ENCODE assay signal across 19 cellular contexts in genomic region chrX:98338544-98338943, GRCh38.
DNase-seq lines count a peak whose midpoint lies in the region; ATAC-seq, FAIRE-seq and TF ChIP-seq lines count a peak whose summit lies in the region.
"Had no signal": no experiment of that assay in that cellular context is flagged by ENCODE, and none has a peak within 500 bp of the region (broad histone marks: within the 10 kb centered on the region; RNA-seq: fewer than 3 reads in every experiment).

No MANE protein-coding gene starts in this region.

- H3K9me3 ChIP-seq in astrocyte (ENCODE audit: insufficient read depth, low read depth, low read length): no peaks in the 10 kb centered on the region
- peaks cover 12% of the 10 kb centered on the region for H3K9me3 ChIP-seq in smooth muscle cell (replicated peaks; ENCODE audit: low read depth)

- H3K79me2 ChIP-seq in astrocyte (ENCODE audit: insufficient read depth, low read length) (no peaks in the 10 kb centered on the region), smooth muscle cell (ENCODE audit: low read depth) (no peaks in the 10 kb centered on the region), GM23338 (replicated peaks; ENCODE audit: insufficient read depth) (no peaks in the 10 kb centered on the region)

- no peaks in the 10 kb centered on the region for H3K9me2 ChIP-seq in GM23338 (ENCODE audit: insufficient read depth)

- H3K4me1 Mint-ChIP-seq in HFFc6 (ENCODE audit: low read depth) (peaks cover 23% of the 10 kb centered on the region), astrocyte (ENCODE audit: low read depth, unreplicated experiment) (peaks cover 4% of the 10 kb centered on the region), GM23338 (no peaks in the 10 kb centered on the region)
- H3K4me1 Mint-ChIP-seq: CD4-positive, CD25-positive, alpha-beta regulatory T cell; H9 had no signal

- H3K36me3 ChIP-seq in astrocyte (ENCODE audit: insufficient read depth, low read length): no peaks in the 10 kb centered on the region
- peaks cover 10% of the 10 kb centered on the region for H3K36me3 ChIP-seq in smooth muscle cell (ENCODE audit: low read depth)
- no peaks in the 10 kb centered on the region for H3K36me3 ChIP-seq in GM23338 (ENCODE audit: insufficient read depth)
- H3K36me3 ChIP-seq: BLaER1 treated with 17β-estradiol and CSF1 and Interleukin-3, amounts not matched to agents 10 nM and 100 nM had no signal

- H3K36me3 Mint-ChIP-seq in HFFc6 (ENCODE audit: low read depth): peaks cover 9% of the 10 kb centered on the region
- H3K36me3 Mint-ChIP-seq in astrocyte (ENCODE audit: low read depth, unreplicated experiment): no peaks in the 10 kb centered on the region
- peaks cover 3% of the 10 kb centered on the region; the same call in 2 of the 3 replicates for H3K36me3 Mint-ChIP-seq in GM23338 (ENCODE audit: low read depth)
- H3K36me3 Mint-ChIP-seq: CD4-positive, CD25-positive, alpha-beta regulatory T cell had no signal

- no peak for TF ChIP-seq CTCF in HFFc6 (IDR thresholded peaks at IDR 0.05)
- TF ChIP-seq CTCF in astrocyte (IDR thresholded peaks at IDR 0.05; ENCODE audit: insufficient read depth, low read depth, low read length): no peak
- TF ChIP-seq CTCF in smooth muscle cell (IDR thresholded peaks at IDR 0.05; ENCODE audit: borderline replicate concordance, insufficient read depth, poor library complexity, severe bottlenecking): no peak
- TF ChIP-seq CTCF in GM23338 (conservative IDR thresholded peaks at IDR 0.05; ENCODE audit: low read depth in 2 of 2): no peak

- peaks cover 10% of the 10 kb centered on the region; the same call in 1 of the 2 replicates for H3K9me3 Mint-ChIP-seq in HFFc6
- peaks cover 4% of the 10 kb centered on the region for H3K9me3 Mint-ChIP-seq in astrocyte (ENCODE audit: unreplicated experiment)
- H3K9me3 Mint-ChIP-seq in GM23338: peaks cover 8% of the 10 kb centered on the region

- DNase-seq in NCI-H82 (lab: John Stamatoyannopoulos, UW): peak; percentile 2
- no peak for DNase-seq in NCI-H82 treated with DMSO at 0.1 percent for 48 hours (lab: John Stamatoyannopoulos, UW; ENCODE audit: unreplicated experiment)
- DNase-seq in HFFc6: peak; percentile 21
- DNase-seq in astrocyte (ENCODE audit: low read depth): no peak
- no peak for DNase-seq in smooth muscle cell (lab: John Stamatoyannopoulos, UW; ENCODE audit: unreplicated experiment)
- DNase-seq in substantia nigra (lab: John Stamatoyannopoulos, UW): no peak
- no peak for DNase-seq in NCI-H1694 (lab: John Stamatoyannopoulos, UW)
- no peak for DNase-seq in GM23338 (ENCODE audit: low spot score)
- DNase-seq: 8988T; AML-193; Calu3; CD4-positive, CD25-positive, alpha-beta regulatory T cell; DMS79; GDM1; GM23248; H9 had no signal

- H3K4me3 ChIP-seq in astrocyte (ENCODE audit: insufficient read depth, low read depth, low read length): no peak overlapping the region
- no peak overlapping the region for H3K4me3 ChIP-seq in smooth muscle cell
- no peak overlapping the region for H3K4me3 ChIP-seq in GM23338
- H3K4me3 ChIP-seq: BLaER1 treated with 17β-estradiol and CSF1 and Interleukin-3, amounts not matched to agents 10 nM and 100 nM; GM23248 had no signal

- H3F3A ChIP-seq in smooth muscle cell (ENCODE audit: low read depth) (no peaks in the 10 kb centered on the region), GM23338 (replicated peaks; ENCODE audit: low read depth) (no peaks in the 10 kb centered on the region)

- H3K27ac ChIP-seq in astrocyte (ENCODE audit: low read depth, low read length): no peak overlapping the region
- peak overlapping the region; percentile 39 for H3K27ac ChIP-seq in smooth muscle cell (ENCODE audit: low read depth)
- no peak overlapping the region for H3K27ac ChIP-seq in substantia nigra (ENCODE audit: low read depth, low read length, poor library complexity, severe bottlenecking)
- no peak overlapping the region for H3K27ac ChIP-seq in GM23338 (ENCODE audit: low read depth)
- H3K27ac ChIP-seq: BLaER1 treated with 17β-estradiol and CSF1 and Interleukin-3, amounts not matched to agents 10 nM and 100 nM; GM23248 had no signal

- H3K27ac Mint-ChIP-seq in HFFc6 (peak overlapping the region; percentile 48; the same call in 1 of the 2 replicates), astrocyte (ENCODE audit: unreplicated experiment) (no peak overlapping the region), GM23338 (no peak overlapping the region)
- H3K27ac Mint-ChIP-seq: CD4-positive, CD25-positive, alpha-beta regulatory T cell; H9 had no signal

- no peak for ATAC-seq in GM23338
- ATAC-seq: HepG2 had no signal

- H3K4me3 Mint-ChIP-seq in HFFc6 (no peak overlapping the region), astrocyte (ENCODE audit: unreplicated experiment) (no peak overlapping the region), GM23338 (no peak overlapping the region)
- H3K4me3 Mint-ChIP-seq: CD4-positive, CD25-positive, alpha-beta regulatory T cell; H9 had no signal

- H3K27me3 Mint-ChIP-seq in HFFc6 (ENCODE audit: insufficient read depth) (no peaks in the 10 kb centered on the region), astrocyte (ENCODE audit: low read depth, unreplicated experiment) (no peaks in the 10 kb centered on the region), GM23338 (ENCODE audit: insufficient read depth, low read depth, poor library complexity) (no peaks in the 10 kb centered on the region)
- H3K27me3 Mint-ChIP-seq: CD4-positive, CD25-positive, alpha-beta regulatory T cell had no signal

- 48% methylated on average over 2 of the region's 2 CpGs for WGBS in smooth muscle cell (ENCODE audit: low lambda C conversion rate)

- no peak overlapping the region for H2AFZ ChIP-seq in astrocyte (ENCODE audit: low read depth, low read length)
- H2AFZ ChIP-seq in smooth muscle cell (ENCODE audit: low read depth): no peak overlapping the region
- no peak overlapping the region for H2AFZ ChIP-seq in GM23338
- H2AFZ ChIP-seq: GM23248 had no signal

- H3K27me3 ChIP-seq in astrocyte (ENCODE audit: insufficient read depth, low read length) (no peaks in the 10 kb centered on the region), smooth muscle cell (ENCODE audit: low read depth) (no peaks in the 10 kb centered on the region), GM23338 (ENCODE audit: insufficient read depth) (no peaks in the 10 kb centered on the region)

- H3K4me2 ChIP-seq in astrocyte (ENCODE audit: low read length) (no peak overlapping the region), smooth muscle cell (no peak overlapping the region), GM23338 (no peak overlapping the region)
- H3K4me2 ChIP-seq: BLaER1 treated with 17β-estradiol and CSF1 and Interleukin-3, amounts not matched to agents 10 nM and 100 nM had no signal

- H4K20me1 ChIP-seq in astrocyte (ENCODE audit: insufficient read depth, low read length) (no peaks in the 10 kb centered on the region), smooth muscle cell (ENCODE audit: low read depth) (no peaks in the 10 kb centered on the region), GM23338 (replicated peaks; ENCODE audit: insufficient read depth) (no peaks in the 10 kb centered on the region)
- H4K20me1 ChIP-seq: BLaER1 treated with 17β-estradiol and CSF1 and Interleukin-3, amounts not matched to agents 10 nM and 100 nM had no signal

- H3K9ac ChIP-seq in astrocyte (ENCODE audit: low read length) (no peak overlapping the region), smooth muscle cell (ENCODE audit: low read depth) (no peak overlapping the region)
- H3K9ac ChIP-seq: BLaER1 treated with 17β-estradiol and CSF1 and Interleukin-3, amounts not matched to agents 10 nM and 100 nM; GM23248 had no signal

- H3K4me1 ChIP-seq in astrocyte (ENCODE audit: insufficient read depth, low read length) (no peaks in the 10 kb centered on the region), smooth muscle cell (ENCODE audit: low read depth) (no peaks in the 10 kb centered on the region), GM23338 (ENCODE audit: insufficient read depth) (no peaks in the 10 kb centered on the region)
- H3K4me1 ChIP-seq: BLaER1 treated with 17β-estradiol and CSF1 and Interleukin-3, amounts not matched to agents 10 nM and 100 nM had no signal

- FAIRE-seq in astrocyte (lab: Jason Lieb, UNC): peak; percentile 96
- FAIRE-seq: HepG2, HTR-8/SVneo had no signal

TF ChIP-seq in GM23338, 12 proteins besides CTCF, POLR2A, EP300 and RAD21 (continues in another document):
- TF ChIP-seq NANOG (IDR thresholded peaks at IDR 0.05; ENCODE audit: borderline replicate concordance): no peak
- TF ChIP-seq JUNB (IDR thresholded peaks at IDR 0.05; ENCODE audit: unreplicated experiment): no peak
- no peak for TF ChIP-seq ETS1 (IDR thresholded peaks at IDR 0.05)
- TF ChIP-seq POLR2AphosphoS5 (IDR thresholded peaks at IDR 0.05; ENCODE audit: low read depth): no peak

Comparison
In these comparisons a context has a peak if more than half of its experiments do, and no peak if none do; other contexts are left out.
1. DNase-seq: peak in NCI-H82 (single experiment) and HFFc6 (single experiment); none in NCI-H82 treated with DMSO at 0.1 percent for 48 hours (single experiment), astrocyte (single experiment), smooth muscle cell (single experiment), substantia nigra (0 of 49), NCI-H1694 (single experiment) and GM23338 (single experiment).